ENCODE assay signal across 9 cellular contexts in the genomic region with DNA sequence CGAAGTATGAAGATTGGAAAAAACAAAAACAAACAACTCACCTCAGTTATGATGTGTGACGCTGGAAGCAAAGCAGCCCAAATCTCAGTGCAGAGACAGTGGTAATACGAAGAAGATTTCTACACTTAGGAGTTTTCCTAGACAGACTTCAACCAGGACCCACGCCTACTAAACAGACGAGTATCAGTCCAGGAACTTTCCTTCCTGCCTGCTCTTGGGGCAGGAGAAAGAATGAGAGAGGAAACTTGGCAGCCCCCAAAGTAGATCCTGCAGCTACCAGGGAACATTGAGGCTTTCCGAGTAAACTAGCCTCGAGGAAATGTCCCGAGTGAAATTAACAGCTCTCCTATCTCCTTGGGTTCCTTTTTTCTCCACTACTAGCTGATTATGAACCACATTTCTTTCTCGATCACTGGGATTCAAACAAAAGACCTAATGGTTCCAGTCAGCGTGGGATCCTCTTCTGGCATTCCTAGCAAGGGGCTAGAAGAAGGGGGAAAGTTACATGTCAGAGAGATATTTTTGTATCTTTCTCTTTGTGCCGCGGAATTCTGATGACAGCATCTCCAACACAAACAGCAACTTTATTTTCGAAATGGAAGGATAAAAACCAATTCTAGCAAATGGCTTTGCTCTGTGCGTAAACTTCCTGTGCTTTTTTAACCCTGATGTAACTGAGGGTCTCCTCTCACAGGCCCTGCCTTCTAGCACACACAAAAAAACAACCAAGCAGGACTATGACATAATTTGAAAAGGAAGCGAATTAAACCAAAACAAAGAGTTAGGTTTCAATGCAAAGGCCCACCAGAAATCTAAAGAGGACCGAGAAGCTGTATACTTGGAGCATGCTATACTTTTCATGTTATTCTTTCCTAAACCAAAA. TPM values are rescaled to one million over a fixed set of nuclear protein-coding genes. Genes with fewer than 3 reads are reported as not detected.
DNase-seq lines count a peak whose midpoint lies in the region; ATAC-seq and TF ChIP-seq lines count a peak whose summit lies in the region.
"Had no signal": no experiment of that assay in that cellular context is flagged by ENCODE, and none has a peak within 500 bp of the region (broad histone marks: within the 10 kb centered on the region; RNA-seq: fewer than 3 reads in every experiment).

No MANE protein-coding gene starts in this region.

- no peak for ATAC-seq in stimulated activated naive CD8-positive, alpha-beta T cell treated with anti-CD3 and anti-CD28 coated beads, Interleukin-15, Interleukin-2, amounts not matched to agents 100 U/mL and 50 U/mL, for 24 hours
- peak; percentile 18 for ATAC-seq in naive thymus-derived CD4-positive, alpha-beta T cell

- H3K27me3 Mint-ChIP-seq in stimulated activated naive CD8-positive, alpha-beta T cell treated with anti-CD3 and anti-CD28 coated beads, Interleukin-15, Interleukin-2, amounts not matched to agents 100 ng/mL and 50 ng/mL, for 24 hours, result no peaks in the 10 kb centered on the region
- peaks cover 0 to 12% (median 0%) of the 10 kb centered on the region in 5 donors for H3K27me3 Mint-ChIP-seq in naive thymus-derived CD4-positive, alpha-beta T cell

- TF ChIP-seq CTCF in esophagus muscularis mucosa (IDR thresholded peaks at IDR 0.05), result no peak

- DNase-seq in stimulated activated naive CD8-positive, alpha-beta T cell treated with anti-CD3 and anti-CD28 coated beads, Interleukin-15, Interleukin-2, amounts not matched to agents 100 U/mL and 50 U/mL, for 24 hours, result no peak
- DNase-seq in esophagus muscularis mucosa (ENCODE audit: extremely low spot score) (peak; percentile 42), SKM-1 (lab: John Stamatoyannopoulos, UW; ENCODE audit: unreplicated experiment) (no peak), KG1 (lab: John Stamatoyannopoulos, UW) (no peak), NCI-H1436 treated with DMSO at 0.1 percent for 48 hours (lab: John Stamatoyannopoulos, UW) (no peak), posterior vena cava (ENCODE audit: low spot score) (no peak)
- peak in 6 of 9 donors; percentile 7 to 68 (median 30) for DNase-seq in naive thymus-derived CD4-positive, alpha-beta T cell
- DNase-seq: NCI-H446 treated with DMSO at 0.1 percent for 48 hours had no signal

- WGBS in esophagus muscularis mucosa, result 35% methylated on average over 16 of the region's 16 CpGs

- H3K4me3 Mint-ChIP-seq in stimulated activated naive CD8-positive, alpha-beta T cell treated with anti-CD3 and anti-CD28 coated beads, Interleukin-15, Interleukin-2, amounts not matched to agents 100 ng/mL and 50 ng/mL, for 24 hours, result peak overlapping the region; percentile 12
- H3K4me3 Mint-ChIP-seq in naive thymus-derived CD4-positive, alpha-beta T cell, result peak overlapping the region in 9 of 10 donors; percentile 21 to 85 (median 58)

- intact Hi-C loops in esophagus muscularis mucosa (cut with DNase I), result no loop called here
- intact Hi-C loops in naive thymus-derived CD4-positive, alpha-beta T cell (cut with micrococcal nuclease), result loop anchor here in 1 of 2 donors (2.0 kb wide), 1 partner anchor 14 kb away; no protein-coding TSS in a partner anchor
- intact Hi-C loops in posterior vena cava (cut with DNase I), result no loop called here

- peaks cover 0 to 6% (median 0%) of the 10 kb centered on the region in 4 donors for H3K9me3 ChIP-seq in esophagus muscularis mucosa
- H3K9me3 ChIP-seq in naive thymus-derived CD4-positive, alpha-beta T cell (ENCODE audit: control insufficient read depth in 2 of 3, low read length in 3 of 3), result no peaks in the 10 kb centered on the region

- no peak for TF ChIP-seq EP300 in esophagus muscularis mucosa (IDR thresholded peaks at IDR 0.05)

- H3K36me3 Mint-ChIP-seq in stimulated activated naive CD8-positive, alpha-beta T cell treated with anti-CD3 and anti-CD28 coated beads, Interleukin-15, Interleukin-2, amounts not matched to agents 100 ng/mL and 50 ng/mL, for 24 hours (ENCODE audit: low read depth), result peaks cover 3% of the 10 kb centered on the region
- peaks cover 0 to 2% (median 0%) of the 10 kb centered on the region in 5 donors for H3K36me3 Mint-ChIP-seq in naive thymus-derived CD4-positive, alpha-beta T cell

- H3K27me3 ChIP-seq in esophagus muscularis mucosa, result no peaks in the 10 kb centered on the region
- H3K27me3 ChIP-seq in naive thymus-derived CD4-positive, alpha-beta T cell (ENCODE audit: control insufficient read depth in 2 of 2, insufficient read depth in 2 of 2, low read length in 2 of 2), result no peaks in the 10 kb centered on the region

- CTCF ChIA-PET in naive thymus-derived CD4-positive, alpha-beta T cell (lab: Charles Lee), result interaction anchor here (2.4 kb wide), 1 partner anchor 12 kb away, joined by 7 read pairs; no protein-coding TSS in a partner anchor

- POLR2A ChIA-PET in naive thymus-derived CD4-positive, alpha-beta T cell (lab: Charles Lee), result interaction anchor here (0.6 to 1.4 kb wide), 5 partner anchors 10 to 830 kb away, joined by 3 to 6 read pairs (median 5); a partner anchor contains a TSS

- peaks cover 6 to 12% (median 7%) of the 10 kb centered on the region in 4 donors for H3K4me1 ChIP-seq in esophagus muscularis mucosa
- H3K4me1 ChIP-seq in naive thymus-derived CD4-positive, alpha-beta T cell (ENCODE audit: control insufficient read depth in 2 of 2, insufficient read depth in 2 of 2, low read length in 2 of 2), result peaks cover 0 to 8% of the 10 kb centered on the region in 2 donors

- H3K9me3 Mint-ChIP-seq in stimulated activated naive CD8-positive, alpha-beta T cell treated with anti-CD3 and anti-CD28 coated beads, Interleukin-15, Interleukin-2, amounts not matched to agents 100 ng/mL and 50 ng/mL, for 24 hours, result peaks cover 10% of the 10 kb centered on the region
- peaks cover 0 to 5% (median 0%) of the 10 kb centered on the region in 11 donors for H3K9me3 Mint-ChIP-seq in naive thymus-derived CD4-positive, alpha-beta T cell

- TF ChIP-seq POLR2A in esophagus muscularis mucosa (IDR thresholded peaks at IDR 0.05; ENCODE audit: low read depth), result no peak

- H3K36me3 ChIP-seq in esophagus muscularis mucosa, result no peaks in the 10 kb centered on the region
- H3K36me3 ChIP-seq in naive thymus-derived CD4-positive, alpha-beta T cell (ENCODE audit: control insufficient read depth in 2 of 3, insufficient read depth in 3 of 3, low read length in 3 of 3), result no peaks in the 10 kb centered on the region

- H3K27ac Mint-ChIP-seq in stimulated activated naive CD8-positive, alpha-beta T cell treated with anti-CD3 and anti-CD28 coated beads, Interleukin-15, Interleukin-2, amounts not matched to agents 100 ng/mL and 50 ng/mL, for 24 hours, result no peak overlapping the region
- H3K27ac Mint-ChIP-seq in naive thymus-derived CD4-positive, alpha-beta T cell, result peak overlapping the region; percentile 63 to 89 (median 79)

- no peaks in the 10 kb centered on the region for H3K4me1 Mint-ChIP-seq in stimulated activated naive CD8-positive, alpha-beta T cell treated with anti-CD3 and anti-CD28 coated beads, Interleukin-15, Interleukin-2, amounts not matched to agents 100 ng/mL and 50 ng/mL, for 24 hours (ENCODE audit: low read depth)
- peaks cover 3 to 31% (median 19%) of the 10 kb centered on the region in 7 donors for H3K4me1 Mint-ChIP-seq in naive thymus-derived CD4-positive, alpha-beta T cell

- H3K4me3 ChIP-seq in esophagus muscularis mucosa, result peak overlapping the region; percentile 33 to 50 (median 40)
- H3K4me3 ChIP-seq in naive thymus-derived CD4-positive, alpha-beta T cell (ENCODE audit: low read length), result peak overlapping the region; percentile 11

- peak overlapping the region; percentile 29 to 68 (median 40) for H3K27ac ChIP-seq in esophagus muscularis mucosa (replicated peaks in 1 of 4)
- H3K27ac ChIP-seq in naive thymus-derived CD4-positive, alpha-beta T cell (ENCODE audit: low read depth, low read length), result peak overlapping the region; percentile 55

RNA-seq across cellular contexts. Expression of a gene that starts 53.2 kb away (rescaled TPM):
- 10 to 100 TPM; 35.7 to 54.2 (median 38.3) TPM for total RNA-seq in esophagus muscularis mucosa
- 10 to 100 TPM; 72.1 to 92.7 (median 91.9) TPM for total RNA-seq in naive thymus-derived CD4-positive, alpha-beta T cell
- polyA plus RNA-seq in naive thymus-derived CD4-positive, alpha-beta T cell, result 10 to 100 TPM; 64.3 to 91.0 TPM
- 10 to 100 TPM; 23.8 to 31.6 TPM for total RNA-seq in posterior vena cava

Comparison
In these comparisons a context has a peak if more than half of its experiments do, and no peak if none do; other contexts are left out.
1. DNase-seq: peak in esophagus muscularis mucosa (single experiment) and naive thymus-derived CD4-positive, alpha-beta T cell (6 of 9); none in stimulated activated naive CD8-positive, alpha-beta T cell treated with anti-CD3 and anti-CD28 coated beads, Interleukin-15, Interleukin-2, amounts not matched to agents 100 U/mL and 50 U/mL, for 24 hours (single experiment), SKM-1 (single experiment), KG1 (single experiment), NCI-H1436 treated with DMSO at 0.1 percent for 48 hours (single experiment) and posterior vena cava (single experiment).